In the genomic region with DNA sequence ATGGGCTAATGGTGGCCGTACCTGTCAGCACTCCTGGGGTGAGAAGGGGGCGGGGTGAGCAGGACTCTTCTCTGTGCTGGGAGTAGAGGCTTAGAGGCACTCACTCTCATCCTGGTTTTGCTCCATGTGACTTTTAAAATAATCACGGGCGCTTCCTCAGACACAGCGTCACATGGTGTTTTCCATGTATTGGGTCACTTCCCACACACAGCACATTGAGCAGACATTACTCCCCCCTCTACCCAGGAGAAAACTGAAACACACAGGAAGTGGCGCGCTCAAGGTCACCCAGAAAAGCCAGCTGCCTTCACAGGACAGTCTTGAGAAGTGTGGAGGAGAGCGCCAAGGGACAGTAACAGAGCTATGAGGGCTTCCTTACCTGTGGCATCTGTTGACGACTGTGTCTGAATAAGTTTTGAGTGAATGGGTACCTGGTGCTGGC, we compare ENCODE assay signal across 20 cellular contexts. TPM values are rescaled to one million over a fixed set of nuclear protein-coding genes. Genes with fewer than 3 reads are reported as not detected.
DNase-seq lines count a peak whose midpoint lies in the region; ATAC-seq and TF ChIP-seq lines count a peak whose summit lies in the region.
"Had no signal": no experiment of that assay in that cellular context is flagged by ENCODE, and none has a peak within 500 bp of the region (broad histone marks: within the 10 kb centered on the region; RNA-seq: fewer than 3 reads in every experiment).

No MANE protein-coding gene starts in this region.

- H3K9me3 Mint-ChIP-seq in brain: peaks cover 6 to 27% (median 10%) of the 10 kb centered on the region in 5 experiments
- H3K9me3 Mint-ChIP-seq in activated CD4-positive, alpha-beta T cell treated with anti-CD3 and anti-CD28 coated beads, Interleukin-2, amount 10 ng/mL, durations not matched to agents 24 days and 14 days: peaks cover 4% of the 10 kb centered on the region

- H3K27ac ChIP-seq in right lobe of liver (peak overlapping the region; percentile 90 to 99 (median 99)), testis (peak overlapping the region in 1 of 2 donors; percentile 18)
- H3K27ac ChIP-seq: SJCRH30, suprapubic skin had no signal

- TF ChIP-seq CTCF in brain (conservative IDR thresholded peaks at IDR 0.05) (no peak), right lobe of liver (IDR thresholded peaks at IDR 0.05) (no peak), testis (IDR thresholded peaks at IDR 0.05) (no peak)

- in situ Hi-C loops in G401 (cut with HindIII; ENCODE audit: low sequenced_read_pairs): no loop called here

- peaks cover 64% of the 10 kb centered on the region for H3K4me1 Mint-ChIP-seq in brain
- H3K4me1 Mint-ChIP-seq in activated CD4-positive, alpha-beta T cell treated with anti-CD3 and anti-CD28 coated beads, Interleukin-2, amount 10 ng/mL, durations not matched to agents 24 days and 14 days: peaks cover 47% of the 10 kb centered on the region

- H3K4me1 ChIP-seq in right lobe of liver (peaks cover 0 to 61% (median 14%) of the 10 kb centered on the region in 4 donors), testis (peaks cover 6% of the 10 kb centered on the region)
- H3K4me1 ChIP-seq: SJCRH30, suprapubic skin had no signal

- WGBS in right lobe of liver (ENCODE audit: insufficient coverage, low coverage, low lambda C conversion rate, missing lambda C conversion rate): 15% methylated on average over 7 of the region's 9 CpGs
- WGBS in testis, 2 donors: 47 to 54% methylated on average over 9 of the region's 9 CpGs

- peaks cover 40% of the 10 kb centered on the region for H3K36me3 Mint-ChIP-seq in brain
- peaks cover 11% of the 10 kb centered on the region for H3K36me3 Mint-ChIP-seq in activated CD4-positive, alpha-beta T cell treated with anti-CD3 and anti-CD28 coated beads, Interleukin-2, amount 10 ng/mL, durations not matched to agents 24 days and 14 days (ENCODE audit: low read depth)

- H3K9me3 ChIP-seq in right lobe of liver: no peaks in the 10 kb centered on the region
- no peaks in the 10 kb centered on the region for H3K9me3 ChIP-seq in testis
- H3K9me3 ChIP-seq: SJCRH30, suprapubic skin had no signal

- DNase-seq in HT-29 (ENCODE audit: low spot score) (peak; percentile 69), right lobe of liver (peak; percentile 75 to 80 (median 77)), testis (peak; percentile 70), G401 (ENCODE audit: low spot score) (no peak), DMS114 treated with DMSO at 0.1 percent for 48 hours (lab: John Stamatoyannopoulos, UW; ENCODE audit: unreplicated experiment) (no peak)
- no peak for DNase-seq in activated CD4-positive, alpha-beta T cell treated with anti-CD3 and anti-CD28 coated beads, Interleukin-2, amount 10 ng/mL, durations not matched to agents 24 days and 14 days
- DNase-seq: activated CD4-positive, alpha-beta T cell treated with anti-CD3 and anti-CD28 coated beads for 1 hour; activated effector memory CD4-positive, alpha-beta T cell treated with anti-CD3 and anti-CD28 coated beads, Interleukin-2, amount 50 U/mL, for 16 hours; DMS 273 treated with DMSO at 0.1 percent for 48 hours; IMR-90; MG63; NCI-H2081 treated with DMSO at 0.1 percent for 48 hours; NCI-H524; nucleus accumbens; SJCRH30; stimulated activated CD4-positive, alpha-beta T cell treated with anti-CD3 and anti-CD28 coated beads, Interleukin-4, amount 100 ng/mL, for 24 hours; stimulated activated CD8-positive, alpha-beta memory T cell treated with anti-CD3 and anti-CD28 coated beads, Interleukin-4, amount 100 ng/mL, for 48 hours had no signal

- peak; percentile 73 for TF ChIP-seq POLR2A in right lobe of liver (IDR thresholded peaks at IDR 0.05)
- TF ChIP-seq POLR2A in testis (IDR thresholded peaks at IDR 0.05): no peak

- ATAC-seq in right lobe of liver: peak; percentile 64 to 79 (median 71)

- no peaks in the 10 kb centered on the region for H3K27me3 Mint-ChIP-seq in brain
- no peaks in the 10 kb centered on the region for H3K27me3 Mint-ChIP-seq in activated CD4-positive, alpha-beta T cell treated with anti-CD3 and anti-CD28 coated beads, Interleukin-2, amount 10 ng/mL, durations not matched to agents 24 days and 14 days

- no peaks in the 10 kb centered on the region for H3K27me3 ChIP-seq in right lobe of liver
- H3K27me3 ChIP-seq in testis: no peaks in the 10 kb centered on the region
- H3K27me3 ChIP-seq: MG63, SJCRH30, suprapubic skin had no signal

- intact Hi-C loops in right lobe of liver (cut with DNase I) (no loop called here), testis (cut with DNase I; ENCODE audit: low total_unique reads) (no loop called here)
- intact Hi-C loops in activated CD4-positive, alpha-beta T cell treated with anti-CD3 and anti-CD28 coated beads, Interleukin-2, amount 10 ng/mL, durations not matched to agents 24 days and 14 days (cut with micrococcal nuclease): no loop called here

- H3K4me3 Mint-ChIP-seq in brain: no peak overlapping the region
- no peak overlapping the region for H3K4me3 Mint-ChIP-seq in activated CD4-positive, alpha-beta T cell treated with anti-CD3 and anti-CD28 coated beads, Interleukin-2, amount 10 ng/mL, durations not matched to agents 24 days and 14 days
- H3K4me3 Mint-ChIP-seq: memory B cell had no signal

- H3K4me3 ChIP-seq in right lobe of liver (peak overlapping the region; percentile 6 to 41 (median 41)), testis (no peak overlapping the region)
- H3K4me3 ChIP-seq: MG63, SJCRH30, suprapubic skin had no signal

- H3K27ac Mint-ChIP-seq in brain: peak overlapping the region in 3 of 5 experiments; percentile 71 to 82 (median 73)
- H3K27ac Mint-ChIP-seq in activated CD4-positive, alpha-beta T cell treated with anti-CD3 and anti-CD28 coated beads, Interleukin-2, amount 10 ng/mL, durations not matched to agents 24 days and 14 days: no peak overlapping the region
- H3K27ac Mint-ChIP-seq: memory B cell had no signal

- H3K36me3 ChIP-seq in right lobe of liver: no peaks in the 10 kb centered on the region
- no peaks in the 10 kb centered on the region for H3K36me3 ChIP-seq in testis (ENCODE audit: low read depth, missing control alignments)
- H3K36me3 ChIP-seq: MG63, SJCRH30, suprapubic skin had no signal

RNA-seq across cellular contexts. Expression of a gene that starts 23.2 kb away (rescaled TPM):
- 52.5 and 71.1 TPM in 2 replicates for total RNA-seq in HT-29 (2014; rRNA removed; shearing (Covaris generic))
- 7.7 TPM for polyA plus RNA-seq in brain (ENCODE audit: insufficient read depth, low read depth, low replicate concordance)
- 10 to 100 TPM; 21.5 to 39.9 (median 30.5) TPM for total RNA-seq in right lobe of liver
- total RNA-seq in testis: 10 to 100 TPM; 30.6 to 35.6 TPM
- 12.9 TPM for polyA plus RNA-seq in testis (ENCODE audit: insufficient read depth, low read depth, low replicate concordance)
- total RNA-seq in G401 (2014; rRNA removed; shearing (Covaris generic)): 0.68 and 0.88 TPM in 2 replicates
- total RNA-seq in activated CD4-positive, alpha-beta T cell treated with anti-CD3 and anti-CD28 coated beads, Interleukin-2, amount 10 ng/mL, durations not matched to agents 24 days and 14 days: 41.9 and 43.6 TPM in 2 replicates

Comparison
In these comparisons a context has a peak if more than half of its experiments do, and no peak if none do; other contexts are left out.
1. DNase-seq: peak in HT-29 (single experiment), right lobe of liver (3 of 3) and testis (single experiment); none in G401 (single experiment), activated CD4-positive, alpha-beta T cell treated with anti-CD3 and anti-CD28 coated beads, Interleukin-2, amount 10 ng/mL, durations not matched to agents 24 days and 14 days (single experiment) and DMS114 treated with DMSO at 0.1 percent for 48 hours (single experiment).
2. H3K4me3 ChIP-seq: peak in right lobe of liver (3 of 3); none in testis (0 of 2).
3. RNA of a gene that starts 23.2 kb away (total RNA-seq): 52.5 to 71.1 TPM in HT-29, 41.9 to 43.6 TPM in activated CD4-positive, alpha-beta T cell treated with anti-CD3 and anti-CD28 coated beads, Interleukin-2, amount 10 ng/mL, durations not matched to agents 24 days and 14 days, 30.6 to 35.6 TPM in testis and 21.5 to 39.9 TPM in right lobe of liver; 0.68 to 0.88 TPM in G401; every median in the first group is over 10 times any median in the second.